In genomic region chr11:40388097-40388818, GRCh38 we compare ENCODE assay signal across 21 cellular contexts.
DNase-seq lines count a peak whose midpoint lies in the region; ATAC-seq and TF ChIP-seq lines count a peak whose summit lies in the region.
"Had no signal": no experiment of that assay in that cellular context is flagged by ENCODE, and none has a peak within 500 bp of the region (broad histone marks: within the 10 kb centered on the region; RNA-seq: fewer than 3 reads in every experiment).

No MANE protein-coding gene starts in this region.

- in situ Hi-C loops in ACHN (cut with HindIII; ENCODE audit: low pct_ligation_motif_present, low pct_unique_long_range_greater_than_20kb, low sequenced_read_pairs): no loop called here

- no peaks in the 10 kb centered on the region for H3K4me1 ChIP-seq in foreskin keratinocyte
- H3K4me1 ChIP-seq: A549, right atrium auricular region, vagina had no signal

- H3K27ac ChIP-seq in foreskin keratinocyte: no peak overlapping the region
- H3K27ac ChIP-seq: A549, PC-9, right atrium auricular region, vagina had no signal

- no peak for TF ChIP-seq CTCF in foreskin keratinocyte (conservative IDR thresholded peaks at IDR 0.05)

- DNase-seq in ACHN (peak; percentile 71), HCEC 1CT (peak; percentile 75), foreskin keratinocyte (peak in 1 of 2 donors; percentile 41), NCI-H1417 (lab: John Stamatoyannopoulos, UW) (no peak), H4 (ENCODE audit: low spot score) (no peak)
- DNase-seq: activated CD4-positive, alpha-beta memory T cell treated with anti-CD3 and anti-CD28 coated beads for 36 hours; activated T-cell treated with anti-CD3 and anti-CD28 coated beads, Interleukin-2, amount 50 U/mL, for 48 hours; caudate nucleus; effector memory CD8-positive, alpha-beta T cell; immature natural killer cell; NCI-H187 treated with DMSO at 0.1 percent for 48 hours; NCI-H510A; PC-9 had no signal

- ATAC-seq in SK-N-SH treated with all-trans-retinoic acid at 6 μM for 48 hours: peak; percentile 77
- ATAC-seq in foreskin keratinocyte: peak; percentile 63
- ATAC-seq in HG03342 (IDR thresholded peaks at IDR 0.05; ENCODE audit: unreplicated experiment): no peak
- no peak for ATAC-seq in HG03469 (IDR thresholded peaks at IDR 0.05; ENCODE audit: unreplicated experiment)
- ATAC-seq: A549; activated naive CD4-positive, alpha-beta T cell treated with anti-CD3 and anti-CD28 coated beads, Interleukin-2, amount 50 U/mL, for 72 hours; effector memory CD8-positive, alpha-beta T cell; GM12878 had no signal

- no peaks in the 10 kb centered on the region for H3K27me3 ChIP-seq in foreskin keratinocyte
- H3K27me3 ChIP-seq: right atrium auricular region, vagina had no signal

TF ChIP-seq in SK-N-SH treated with all-trans-retinoic acid at 6 μM for 48 hours, 23 proteins besides CTCF, POLR2A, EP300 and RAD21:
- TF ChIP-seq TOX (CRISPR knock-in tag; IDR thresholded peaks at IDR 0.05; ENCODE audit: borderline replicate concordance) (no peak), ZNF565 (CRISPR knock-in tag; conservative IDR thresholded peaks at IDR 0.05; ENCODE audit: low read depth) (no peak), ZFP3 (CRISPR knock-in tag; IDR thresholded peaks at IDR 0.05) (no peak), PATZ1 (CRISPR knock-in tag; IDR thresholded peaks at IDR 0.05; ENCODE audit: borderline replicate concordance) (no peak), RARB (CRISPR knock-in tag; IDR thresholded peaks at IDR 0.05) (no peak), ZC3H10 (CRISPR knock-in tag; IDR thresholded peaks at IDR 0.05) (no peak), CREB5 (CRISPR knock-in tag; IDR thresholded peaks at IDR 0.05; ENCODE audit: low read depth) (no peak), POU6F1 (CRISPR knock-in tag; IDR thresholded peaks at IDR 0.05; ENCODE audit: borderline replicate concordance, low read depth) (no peak), CSDC2 (CRISPR knock-in tag; IDR thresholded peaks at IDR 0.05) (no peak), TCF4 (CRISPR knock-in tag; IDR thresholded peaks at IDR 0.05; ENCODE audit: borderline replicate concordance) (no peak), ISL1 (CRISPR knock-in tag; IDR thresholded peaks at IDR 0.05) (no peak), ARNTL (CRISPR knock-in tag; IDR thresholded peaks at IDR 0.05; ENCODE audit: borderline replicate concordance, low read depth) (no peak)

Comparison
In these comparisons a context has a peak if more than half of its experiments do, and no peak if none do; other contexts are left out.
1. DNase-seq: peak in ACHN (single experiment) and HCEC 1CT (single experiment); none in NCI-H1417 (0 of 3) and H4 (single experiment).
2. ATAC-seq: peak in SK-N-SH treated with all-trans-retinoic acid at 6 μM for 48 hours (single experiment) and foreskin keratinocyte (single experiment); none in HG03342 (single experiment) and HG03469 (single experiment).